13 cellular contexts compared by ENCODE assay signal in the genomic region with DNA sequence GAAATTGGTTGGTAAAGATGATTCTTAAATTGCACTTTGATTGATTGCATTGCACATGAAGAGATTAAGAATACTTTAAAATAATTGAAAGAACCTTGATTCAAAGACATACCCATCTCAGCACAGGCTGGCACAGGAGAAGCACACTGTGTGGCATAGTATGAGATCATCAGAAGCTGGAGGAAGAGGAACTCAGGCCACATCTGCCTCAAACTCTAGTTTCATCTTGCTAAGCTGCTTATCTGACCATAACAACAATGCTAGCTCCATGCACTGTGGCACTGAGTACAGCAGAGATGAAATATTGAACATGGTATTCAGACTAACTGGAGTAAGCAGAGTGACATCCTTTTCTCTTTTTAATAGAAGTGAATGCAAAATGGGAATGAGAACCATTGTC.
"Had no signal": no experiment of that assay in that cellular context is flagged by ENCODE, and none has a peak within 500 bp of the region (broad histone marks: within the 10 kb centered on the region; RNA-seq: fewer than 3 reads in every experiment).

No MANE protein-coding gene starts in this region.

- ATAC-seq: left colon; naive thymus-derived CD4-positive, alpha-beta T cell; pancreas; sciatic nerve; upper lobe of right lung had no signal

- H3K36me3 Mint-ChIP-seq: activated CD4-positive, alpha-beta memory T cell treated with anti-CD3 and anti-CD28 coated beads for 36 hours; activated naive CD4-positive, alpha-beta T cell treated with anti-CD3 and anti-CD28 coated beads, Interleukin-2, amount 50 U/mL, for 24 hours; naive thymus-derived CD4-positive, alpha-beta T cell had no signal

- H3K4me3 ChIP-seq: pancreas, thoracic aorta, upper lobe of right lung had no signal

- H3K27ac Mint-ChIP-seq: activated CD4-positive, alpha-beta memory T cell treated with anti-CD3 and anti-CD28 coated beads for 36 hours; activated naive CD4-positive, alpha-beta T cell treated with anti-CD3 and anti-CD28 coated beads, Interleukin-2, amount 50 U/mL, for 24 hours; activated T-cell treated with anti-CD3 and anti-CD28 coated beads, Interleukin-2, amount 50 U/mL, for 24 hours; naive thymus-derived CD4-positive, alpha-beta T cell had no signal

- H3K4me1 Mint-ChIP-seq: activated naive CD4-positive, alpha-beta T cell treated with anti-CD3 and anti-CD28 coated beads, Interleukin-2, amount 50 U/mL, for 24 hours had no signal

- FAIRE-seq: islet of Langerhans had no signal

- H3K9me3 Mint-ChIP-seq: activated CD4-positive, alpha-beta memory T cell treated with anti-CD3 and anti-CD28 coated beads for 36 hours; activated naive CD4-positive, alpha-beta T cell treated with anti-CD3 and anti-CD28 coated beads, Interleukin-2, amount 50 U/mL, for 24 hours; activated T-cell treated with anti-CD3 and anti-CD28 coated beads, Interleukin-2, amount 50 U/mL, for 24 hours; naive thymus-derived CD4-positive, alpha-beta T cell had no signal

- DNase-seq: activated CD4-positive, alpha-beta memory T cell treated with anti-CD3 and anti-CD28 coated beads for 36 hours; activated effector memory CD4-positive, alpha-beta T cell treated with Interleukin-2 at 50 U/mL for 16 hours; activated T-cell treated with anti-CD3 and anti-CD28 coated beads, Interleukin-2, amount 50 U/mL, for 24 hours; left colon; naive thymus-derived CD4-positive, alpha-beta T cell; pancreas; stimulated activated CD4-positive, alpha-beta T cell treated with anti-CD3 and anti-CD28 coated beads, Interleukin-1b, Interleukin-23, amount 100 ng/mL, for 48 hours; upper lobe of right lung; WERI-Rb-1 had no signal

- H3K4me3 Mint-ChIP-seq: activated CD4-positive, alpha-beta memory T cell treated with anti-CD3 and anti-CD28 coated beads for 36 hours; activated naive CD4-positive, alpha-beta T cell treated with anti-CD3 and anti-CD28 coated beads, Interleukin-2, amount 50 U/mL, for 24 hours; activated T-cell treated with anti-CD3 and anti-CD28 coated beads, Interleukin-2, amount 50 U/mL, for 24 hours; naive thymus-derived CD4-positive, alpha-beta T cell had no signal
